In the genomic region with DNA sequence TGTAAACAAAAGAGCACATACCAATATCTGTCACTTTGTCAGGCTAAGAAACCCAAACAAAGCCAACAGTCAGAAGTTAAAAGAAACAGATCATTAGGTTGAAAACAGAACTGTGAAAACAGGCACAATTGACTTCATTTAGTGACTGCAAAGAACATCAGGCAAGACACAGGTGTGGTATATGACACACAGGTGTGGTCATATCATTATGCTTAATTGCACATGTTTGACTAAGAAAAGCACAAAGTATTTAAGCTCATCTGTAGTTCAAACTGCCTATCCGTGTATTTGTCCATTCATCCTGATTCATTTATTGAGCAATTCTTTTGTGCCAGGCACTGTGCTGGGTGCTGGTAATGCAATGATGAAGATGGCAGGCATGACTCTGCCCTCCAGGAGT, we compare ENCODE assay signal across 1 cellular context.
TF ChIP-seq lines count a peak whose summit lies in the region.

No MANE protein-coding gene starts in this region.

TF ChIP-seq in GM12878, 131 proteins besides CTCF, POLR2A, EP300 and RAD21:
- TF ChIP-seq, protein P1, sequence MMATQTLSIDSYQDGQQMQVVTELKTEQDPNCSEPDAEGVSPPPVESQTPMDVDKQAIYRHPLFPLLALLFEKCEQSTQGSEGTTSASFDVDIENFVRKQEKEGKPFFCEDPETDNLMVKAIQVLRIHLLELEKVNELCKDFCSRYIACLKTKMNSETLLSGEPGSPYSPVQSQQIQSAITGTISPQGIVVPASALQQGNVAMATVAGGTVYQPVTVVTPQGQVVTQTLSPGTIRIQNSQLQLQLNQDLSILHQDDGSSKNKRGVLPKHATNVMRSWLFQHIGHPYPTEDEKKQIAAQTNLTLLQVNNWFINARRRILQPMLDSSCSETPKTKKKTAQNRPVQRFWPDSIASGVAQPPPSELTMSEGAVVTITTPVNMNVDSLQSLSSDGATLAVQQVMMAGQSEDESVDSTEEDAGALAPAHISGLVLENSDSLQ (IDR thresholded peaks at IDR 0.05) = no peak
- TF ChIP-seq GABPA (IDR thresholded peaks at IDR 0.05; ENCODE audit: low read depth) (no peak), CHD1 (IDR thresholded peaks at IDR 0.05; ENCODE audit: low read depth, low read length) (no peak), HDAC6 (IDR thresholded peaks at IDR 0.05; ENCODE audit: unreplicated experiment) (no peak), MTA2 (IDR thresholded peaks at IDR 0.05; ENCODE audit: low read depth) (peak; percentile 28; the same call in 1 of the 2 replicates), RFX5 (IDR thresholded peaks at IDR 0.05; ENCODE audit: low read depth, low read length) (no peak), CHD2 (IDR thresholded peaks at IDR 0.05; ENCODE audit: borderline replicate concordance, low read depth, low read length) (no peak)
- TF ChIP-seq, protein P2, sequence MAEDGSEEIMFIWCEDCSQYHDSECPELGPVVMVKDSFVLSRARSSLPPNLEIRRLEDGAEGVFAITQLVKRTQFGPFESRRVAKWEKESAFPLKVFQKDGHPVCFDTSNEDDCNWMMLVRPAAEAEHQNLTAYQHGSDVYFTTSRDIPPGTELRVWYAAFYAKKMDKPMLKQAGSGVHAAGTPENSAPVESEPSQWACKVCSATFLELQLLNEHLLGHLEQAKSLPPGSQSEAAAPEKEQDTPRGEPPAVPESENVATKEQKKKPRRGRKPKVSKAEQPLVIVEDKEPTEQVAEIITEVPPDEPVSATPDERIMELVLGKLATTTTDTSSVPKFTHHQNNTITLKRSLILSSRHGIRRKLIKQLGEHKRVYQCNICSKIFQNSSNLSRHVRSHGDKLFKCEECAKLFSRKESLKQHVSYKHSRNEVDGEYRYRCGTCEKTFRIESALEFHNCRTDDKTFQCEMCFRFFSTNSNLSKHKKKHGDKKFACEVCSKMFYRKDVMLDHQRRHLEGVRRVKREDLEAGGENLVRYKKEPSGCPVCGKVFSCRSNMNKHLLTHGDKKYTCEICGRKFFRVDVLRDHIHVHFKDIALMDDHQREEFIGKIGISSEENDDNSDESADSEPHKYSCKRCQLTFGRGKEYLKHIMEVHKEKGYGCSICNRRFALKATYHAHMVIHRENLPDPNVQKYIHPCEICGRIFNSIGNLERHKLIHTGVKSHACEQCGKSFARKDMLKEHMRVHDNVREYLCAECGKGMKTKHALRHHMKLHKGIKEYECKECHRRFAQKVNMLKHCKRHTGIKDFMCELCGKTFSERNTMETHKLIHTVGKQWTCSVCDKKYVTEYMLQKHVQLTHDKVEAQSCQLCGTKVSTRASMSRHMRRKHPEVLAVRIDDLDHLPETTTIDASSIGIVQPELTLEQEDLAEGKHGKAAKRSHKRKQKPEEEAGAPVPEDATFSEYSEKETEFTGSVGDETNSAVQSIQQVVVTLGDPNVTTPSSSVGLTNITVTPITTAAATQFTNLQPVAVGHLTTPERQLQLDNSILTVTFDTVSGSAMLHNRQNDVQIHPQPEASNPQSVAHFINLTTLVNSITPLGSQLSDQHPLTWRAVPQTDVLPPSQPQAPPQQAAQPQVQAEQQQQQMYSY (CRISPR knock-in tag; IDR thresholded peaks at IDR 0.05) = no peak
- TF ChIP-seq, protein P3, sequence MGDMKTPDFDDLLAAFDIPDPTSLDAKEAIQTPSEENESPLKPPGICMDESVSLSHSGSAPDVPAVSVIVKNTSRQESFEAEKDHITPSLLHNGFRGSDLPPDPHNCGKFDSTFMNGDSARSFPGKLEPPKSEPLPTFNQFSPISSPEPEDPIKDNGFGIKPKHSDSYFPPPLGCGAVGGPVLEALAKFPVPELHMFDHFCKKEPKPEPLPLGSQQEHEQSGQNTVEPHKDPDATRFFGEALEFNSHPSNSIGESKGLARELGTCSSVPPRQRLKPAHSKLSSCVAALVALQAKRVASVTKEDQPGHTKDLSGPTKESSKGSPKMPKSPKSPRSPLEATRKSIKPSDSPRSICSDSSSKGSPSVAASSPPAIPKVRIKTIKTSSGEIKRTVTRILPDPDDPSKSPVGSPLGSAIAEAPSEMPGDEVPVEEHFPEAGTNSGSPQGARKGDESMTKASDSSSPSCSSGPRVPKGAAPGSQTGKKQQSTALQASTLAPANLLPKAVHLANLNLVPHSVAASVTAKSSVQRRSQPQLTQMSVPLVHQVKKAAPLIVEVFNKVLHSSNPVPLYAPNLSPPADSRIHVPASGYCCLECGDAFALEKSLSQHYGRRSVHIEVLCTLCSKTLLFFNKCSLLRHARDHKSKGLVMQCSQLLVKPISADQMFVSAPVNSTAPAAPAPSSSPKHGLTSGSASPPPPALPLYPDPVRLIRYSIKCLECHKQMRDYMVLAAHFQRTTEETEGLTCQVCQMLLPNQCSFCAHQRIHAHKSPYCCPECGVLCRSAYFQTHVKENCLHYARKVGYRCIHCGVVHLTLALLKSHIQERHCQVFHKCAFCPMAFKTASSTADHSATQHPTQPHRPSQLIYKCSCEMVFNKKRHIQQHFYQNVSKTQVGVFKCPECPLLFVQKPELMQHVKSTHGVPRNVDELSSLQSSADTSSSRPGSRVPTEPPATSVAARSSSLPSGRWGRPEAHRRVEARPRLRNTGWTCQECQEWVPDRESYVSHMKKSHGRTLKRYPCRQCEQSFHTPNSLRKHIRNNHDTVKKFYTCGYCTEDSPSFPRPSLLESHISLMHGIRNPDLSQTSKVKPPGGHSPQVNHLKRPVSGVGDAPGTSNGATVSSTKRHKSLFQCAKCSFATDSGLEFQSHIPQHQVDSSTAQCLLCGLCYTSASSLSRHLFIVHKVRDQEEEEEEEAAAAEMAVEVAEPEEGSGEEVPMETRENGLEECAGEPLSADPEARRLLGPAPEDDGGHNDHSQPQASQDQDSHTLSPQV (IDR thresholded peaks at IDR 0.05) = no peak
